ENCODE assay signal across 19 cellular contexts in the genomic region with DNA sequence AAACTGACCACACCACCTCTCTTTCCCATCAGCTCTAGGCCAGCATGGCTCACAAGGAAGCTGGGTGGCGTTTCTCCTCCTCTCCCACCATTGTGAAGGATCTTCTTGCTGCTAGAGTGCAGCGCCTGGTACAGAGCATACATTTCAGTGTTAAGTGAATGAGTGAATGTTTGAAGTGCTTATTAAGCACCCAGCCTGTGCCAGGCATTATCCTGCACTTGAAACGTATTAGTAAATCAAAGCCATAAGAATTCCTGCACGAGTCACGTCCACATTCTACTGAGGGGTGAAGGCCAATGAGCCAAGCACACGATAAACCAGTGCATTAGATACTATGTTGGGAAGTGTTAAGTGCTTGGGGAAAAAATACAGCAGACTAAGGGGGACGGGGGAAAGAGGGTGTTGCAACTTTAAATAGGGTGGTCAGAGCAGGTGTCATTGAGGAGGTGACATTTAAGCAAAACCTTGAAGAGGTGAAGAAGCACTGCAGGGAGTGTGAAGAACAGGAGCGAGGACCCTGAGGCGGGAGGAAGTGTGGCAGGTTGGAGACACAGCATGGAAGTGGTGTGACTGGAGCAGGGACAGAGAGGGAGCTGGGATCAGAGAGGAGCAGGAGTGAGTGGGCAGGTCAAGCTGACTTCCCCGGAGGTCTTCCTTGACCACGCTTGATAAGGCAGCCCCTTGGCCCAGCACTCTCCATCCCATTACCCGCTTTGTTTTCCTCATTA. TPM values are rescaled to one million over a fixed set of nuclear protein-coding genes. Genes with fewer than 3 reads are reported as not detected.
A peak's percentile ranks its signal among the peaks of the same experiment; 100 is the strongest.
DNase-seq lines count a peak whose midpoint lies in the region; ATAC-seq, FAIRE-seq and TF ChIP-seq lines count a peak whose summit lies in the region.
"Had no signal": no experiment of that assay in that cellular context is flagged by ENCODE, and none has a peak within 500 bp of the region (broad histone marks: within the 10 kb centered on the region; RNA-seq: fewer than 3 reads in every experiment).

No MANE protein-coding gene starts in this region.

- no peak overlapping the region for H2BK15ac ChIP-seq in H1 (ENCODE audit: low read length)

- peaks cover 7% of the 10 kb centered on the region for H3K4me1 Mint-ChIP-seq in neural crest cell
- H3K4me1 Mint-ChIP-seq: CD8-positive, alpha-beta memory T cell had no signal

- peaks cover 8% of the 10 kb centered on the region for H3K9me3 Mint-ChIP-seq in neural crest cell
- H3K9me3 Mint-ChIP-seq: HFFc6 had no signal

- no peaks in the 10 kb centered on the region for H3K36me3 ChIP-seq in H1 (ENCODE audit: control insufficient read depth in 2 of 4, insufficient read depth in 4 of 4, low read length in 3 of 4)

- H3K79me1 ChIP-seq in H1 (ENCODE audit: low read depth, low read length) = no peaks in the 10 kb centered on the region

- no peak for ATAC-seq in GM21528 (IDR thresholded peaks at IDR 0.05; ENCODE audit: low FRiP score, unreplicated experiment)
- ATAC-seq: SK-N-SH treated with all-trans-retinoic acid at 6 μM for 48 hours had no signal

- H3K4me2 ChIP-seq in H1 (ENCODE audit: insufficient read depth in 1 of 2, low read depth in 2 of 2, low read length in 2 of 2) = no peak overlapping the region

- no peaks in the 10 kb centered on the region for H3K36me3 Mint-ChIP-seq in neural crest cell (ENCODE audit: low read depth)

- no peak overlapping the region for H2AFZ ChIP-seq in H1 (ENCODE audit: low read length)

- H3K27ac ChIP-seq in H1 (ENCODE audit: low read depth, low read length) = no peak overlapping the region

- 0 out of 4 replicates have a peak, but pooled peaks cover 0 to 2% of the 10 kb centered on the region in 2 experiments for H3K9me3 ChIP-seq in H1 (ENCODE audit: insufficient read depth in 2 of 2, low read depth in 1 of 2, low read length in 1 of 2)

- no peak overlapping the region for H2BK20ac ChIP-seq in H1 (ENCODE audit: low read length)

- no peak overlapping the region for H3K23ac ChIP-seq in H1 (ENCODE audit: insufficient read length)

- peaks cover 0 to 6% (median 2%) of the 10 kb centered on the region in 4 experiments; a peak in 3 of 7 replicates for H3K4me1 ChIP-seq in H1 (replicated peaks in 1 of 4; ENCODE audit: control insufficient read depth in 3 of 4, insufficient read depth in 4 of 4, low read length in 3 of 4)

- no peak for FAIRE-seq in H1 (lab: Jason Lieb, UNC)

- no peak for TF ChIP-seq RAD21 in H1 (IDR thresholded peaks at IDR 0.05 in 1 of 2, conservative IDR thresholded peaks at IDR 0.05 in 1 of 2; ENCODE audit: low read depth in 2 of 2, low read length in 2 of 2)

- no peak overlapping the region for H3K4me3 Mint-ChIP-seq in neural crest cell
- H3K4me3 Mint-ChIP-seq: CD8-positive, alpha-beta memory T cell; HFFc6 had no signal

- no peaks in the 10 kb centered on the region for H3K79me2 ChIP-seq in H1 (ENCODE audit: control insufficient read depth in 1 of 2, insufficient read depth in 2 of 2, low read length in 2 of 2)

- POLR2A ChIA-PET in H1 (lab: Charles Lee; ENCODE audit: partially characterized antibody) = interaction anchor here (0.9 kb wide), 1 partner anchor 12 kb away, joined by 3 read pairs; no protein-coding TSS in a partner anchor

- 0 out of 2 replicates have a peak overlapping the region, but pooled peaks have one; percentile 31 for H2BK12ac ChIP-seq in H1 (ENCODE audit: low read depth, low read length)

- H3K56ac ChIP-seq in H1 (replicated peaks; ENCODE audit: insufficient read length, low read depth, low read length) = no peak overlapping the region

- H3K9ac ChIP-seq in H1 (replicated peaks in 1 of 4; ENCODE audit: extremely low read depth in 1 of 4, low read depth in 3 of 4, low read length in 3 of 4) = no peak overlapping the region

- CTCF ChIA-PET in H1 (lab: Charles Lee; ENCODE audit: partially characterized antibody) = interaction anchor here (0.8 to 3.1 kb wide), 6 partner anchors 15 to 73 kb away, joined by 3 to 18 read pairs (median 4); no protein-coding TSS in a partner anchor

- no peaks in the 10 kb centered on the region for H4K20me1 ChIP-seq in H1 (replicated peaks in 1 of 2; ENCODE audit: control insufficient read depth in 1 of 2, insufficient read depth in 2 of 2, low read length in 2 of 2)

- no peak overlapping the region for H3K4me3 ChIP-seq in H1 (ENCODE audit: extremely low read depth in 1 of 4, insufficient read depth in 2 of 4, low read depth in 3 of 4, low read length in 4 of 4)

- no peak overlapping the region for H3K18ac ChIP-seq in H1 (ENCODE audit: extremely low read depth, low read length)

- H3K14ac ChIP-seq in H1 (ENCODE audit: insufficient read length) = no peak overlapping the region

- H2AK5ac ChIP-seq in H1 (ENCODE audit: low read depth, low read length) = no peak overlapping the region

- 86% methylated on average over 12 of the region's 12 CpGs; no CpG with 5 or more reads in 1 of the 2 experiments for WGBS in H1 (ENCODE audit: extremely low coverage in 1 of 2, insufficient coverage in 1 of 2, insufficient read length in 1 of 2, insufficient replicate concordance in 2 of 2, low coverage in 1 of 2, low lambda C conversion rate in 2 of 2, missing lambda C conversion rate in 1 of 2), 2 experiments

- peak; percentile 41 for DNase-seq in DMS79 (lab: John Stamatoyannopoulos, UW)
- DNase-seq in DMS79 treated with DMSO at 0.1 percent for 48 hours (lab: John Stamatoyannopoulos, UW) = peak; percentile 53
- DNase-seq in H1 (ENCODE audit: low read depth in 1 of 2, low spot score in 2 of 2) = peak in 1 of 2 experiments; percentile 27
- DNase-seq in neural crest cell (ENCODE audit: low read depth, low spot score) = no peak
- DNase-seq in SW 1271 (lab: John Stamatoyannopoulos, UW) = no peak
- DNase-seq in stimulated activated naive CD4-positive, alpha-beta T cell (lab: John Stamatoyannopoulos, UW) = no peak
- DNase-seq: ACHN; C1 segment of cervical spinal cord; CD8-positive, alpha-beta memory T cell; H7; HFFc6; Karpas-422; NCI-H1417 treated with DMSO at 0.1 percent for 48 hours; NCI-H2171; SIG-M5 had no signal

- H3K27me3 Mint-ChIP-seq in neural crest cell (ENCODE audit: low read depth) = peaks cover 6% of the 10 kb centered on the region

- H2BK5ac ChIP-seq in H1 (ENCODE audit: low read depth, low read length) = no peak overlapping the region

- no peak overlapping the region for H4K8ac ChIP-seq in H1 (ENCODE audit: extremely low read depth, insufficient read depth, low read length)

- H3K23me2 ChIP-seq in H1 (ENCODE audit: low read depth, low read length) = no peaks in the 10 kb centered on the region

- TF ChIP-seq EP300 in H1 (IDR thresholded peaks at IDR 0.05; ENCODE audit: borderline replicate concordance in 1 of 2, low read depth in 2 of 2, low read length in 2 of 2) = no peak

- H4K5ac ChIP-seq in H1 (ENCODE audit: insufficient read length, low read depth, low read length) = no peak overlapping the region

- TF ChIP-seq POLR2A in H1 (IDR thresholded peaks at IDR 0.05; ENCODE audit: control extremely low read depth in 1 of 2, low read depth in 2 of 2, low read length in 2 of 2) = no peak

- no peak overlapping the region for H4K91ac ChIP-seq in H1 (replicated peaks; ENCODE audit: insufficient read length, low read length)

- peak overlapping the region; percentile 10 for H3K27ac Mint-ChIP-seq in neural crest cell (ENCODE audit: unreplicated experiment)
- H3K27ac Mint-ChIP-seq: HFFc6 had no signal

- no peaks in the 10 kb centered on the region; a peak in 1 of 7 replicates for H3K27me3 ChIP-seq in H1 (replicated peaks in 1 of 4; ENCODE audit: control insufficient read depth in 3 of 4, extremely low read depth in 1 of 4, insufficient read depth in 3 of 4, low read length in 3 of 4)

- H2BK120ac ChIP-seq in H1 (replicated peaks; ENCODE audit: low read depth, low read length) = no peak overlapping the region

- no peak overlapping the region for H3K4ac ChIP-seq in H1 (replicated peaks; ENCODE audit: insufficient read length, low read depth, low read length)

- TF ChIP-seq CTCF in H1 (IDR thresholded peaks at IDR 0.05; ENCODE audit: control extremely low read depth in 1 of 3, insufficient read depth in 1 of 3, low read depth in 1 of 3, low read length in 3 of 3) (no peak), neural crest cell (conservative IDR thresholded peaks at IDR 0.05) (no peak)

TF ChIP-seq in H1, 55 proteins besides CTCF, POLR2A, EP300 and RAD21 (continues in another document):
- TF ChIP-seq RXRA (IDR thresholded peaks at IDR 0.05; ENCODE audit: insufficient read depth, low read depth, low read length) = no peak

RNA-seq across cellular contexts. Expression of a gene that starts 48.5 kb away (rescaled TPM):
- total RNA-seq in H1 (2021; fragmentation: NEBNext Ultra II Directional; extraction: Animal tissue kit (Norgen Biotek cat#: 25700)) = 2.3 and 2.5 TPM in 2 replicates
- polyA plus RNA-seq in H1 (2011; rRNA removed) = 1.8 and 2.0 TPM in 2 replicates
- polyA plus RNA-seq in H1 (2011; cell fraction: cytosol; rRNA removed) = 1.0 TPM
- polyA plus RNA-seq in H1 (2011; cell fraction: nucleus; rRNA removed) = 1.6 TPM
- 1.5 to 2.1 TPM (median 1.8 TPM) in 4 replicates for polyA plus RNA-seq in H1 (2012, experiment 1 of 2)
- polyA plus RNA-seq in H1 (2012, experiment 2 of 2) = 2.1 TPM
- 3.5 TPM for polyA plus RNA-seq in H1 (2013, experiment 1 of 2)
- 3.7 TPM for polyA plus RNA-seq in H1 (2013, experiment 2 of 2)
- polyA minus RNA-seq in H1 (2011; rRNA and poly(A)+ RNA removed) = 0.69 and 1.0 TPM in 2 replicates
- 0.66 TPM for polyA minus RNA-seq in H1 (2011; cell fraction: cytosol; rRNA and poly(A)+ RNA removed)
- polyA minus RNA-seq in H1 (2011; cell fraction: nucleus; rRNA and poly(A)+ RNA removed) = 0.50 TPM
- total RNA-seq in neural crest cell = 4.5 and 5.0 TPM in 2 replicates
- total RNA-seq: CD8-positive, alpha-beta memory T cell; HFFc6; MCF 10A; RPMI7951 had no signal
- polyA plus RNA-seq: CD8-positive, alpha-beta memory T cell had no signal

Comparison
In these comparisons a context has a peak if more than half of its experiments do, and no peak if none do; other contexts are left out.
1. DNase-seq: peak in DMS79 (single experiment) and DMS79 treated with DMSO at 0.1 percent for 48 hours (single experiment); none in neural crest cell (single experiment), SW 1271 (0 of 2) and stimulated activated naive CD4-positive, alpha-beta T cell (0 of 6).